Comparison of ENCODE assay signal across 14 cellular contexts in the genomic region with DNA sequence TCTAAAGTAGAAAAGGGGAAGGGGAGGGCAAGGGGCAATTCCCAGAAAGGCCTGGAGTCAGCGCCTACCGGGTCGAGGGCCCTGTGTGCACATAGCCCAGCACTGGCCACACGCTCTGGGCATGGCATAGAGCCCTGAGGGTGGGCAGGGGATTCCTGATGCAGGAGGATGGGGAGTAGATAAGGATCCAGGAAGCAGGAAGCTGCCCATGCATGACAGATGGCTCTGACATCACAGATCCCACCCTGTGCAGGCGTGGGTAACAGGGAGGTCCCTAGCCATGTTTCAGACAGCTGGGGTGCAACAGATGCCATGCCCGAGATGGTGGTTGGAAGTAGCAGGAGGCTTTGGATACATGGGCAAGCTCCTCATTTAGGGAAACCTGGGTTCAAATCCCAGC.
"Had no signal": no experiment of that assay in that cellular context is flagged by ENCODE, and none has a peak within 500 bp of the region (broad histone marks: within the 10 kb centered on the region; RNA-seq: fewer than 3 reads in every experiment).

No MANE protein-coding gene starts in this region.

- H3K27ac ChIP-seq: colonic mucosa, epithelial cell of prostate, sigmoid colon had no signal

- H3K27ac Mint-ChIP-seq: activated CD8-positive, alpha-beta T cell treated with anti-CD3 and anti-CD28 coated beads, Interleukin-2, amount 10 ng/mL, durations not matched to agents 7 days and 5 days; natural killer cell treated with Interleukin-12 subunit alpha and Interleukin-12 subunit beta and Interleukin-15 and Interleukin-18, amount 100 ng/mL, for 72 hours; type B pancreatic cell had no signal

- ATAC-seq: activated CD8-positive, alpha-beta T cell treated with anti-CD3 and anti-CD28 coated beads, Interleukin-2, amount 10 ng/mL, durations not matched to agents 7 days and 5 days; natural killer cell treated with Interleukin-12 subunit alpha and Interleukin-12 subunit beta and Interleukin-15 and Interleukin-18, amount 100 ng/mL, for 72 hours had no signal

- H3K36me3 Mint-ChIP-seq: type B pancreatic cell had no signal

- H3K4me3 ChIP-seq: colonic mucosa, lung, sigmoid colon had no signal

- H3K4me1 ChIP-seq: colonic mucosa had no signal

- H3K27me3 ChIP-seq: colonic mucosa had no signal

- DNase-seq: activated CD4-positive, alpha-beta T cell treated with anti-CD3 and anti-CD28 coated beads for 4 hours; activated CD8-positive, alpha-beta T cell treated with anti-CD3 and anti-CD28 coated beads, Interleukin-2, amount 10 ng/mL, durations not matched to agents 7 days and 5 days; activated naive CD4-positive, alpha-beta T cell treated with Interleukin-2 at 50 U/mL for 16 hours; colonic mucosa; effector CD8-positive, alpha-beta T cell; hippocampal formation; occipital lobe; sigmoid colon; stimulated activated naive CD4-positive, alpha-beta T cell treated with Interleukin-2 at 50 U/mL for 16 hours; T-helper 9 cell had no signal

- H3K9me3 ChIP-seq: colonic mucosa had no signal

- H3K36me3 ChIP-seq: colonic mucosa, sigmoid colon had no signal

- H3K4me3 Mint-ChIP-seq: activated CD8-positive, alpha-beta T cell treated with anti-CD3 and anti-CD28 coated beads, Interleukin-2, amount 10 ng/mL, durations not matched to agents 7 days and 5 days; natural killer cell treated with Interleukin-12 subunit alpha and Interleukin-12 subunit beta and Interleukin-15 and Interleukin-18, amount 100 ng/mL, for 72 hours; type B pancreatic cell had no signal
